Comparison of ENCODE assay signal across 26 cellular contexts in the genomic region with DNA sequence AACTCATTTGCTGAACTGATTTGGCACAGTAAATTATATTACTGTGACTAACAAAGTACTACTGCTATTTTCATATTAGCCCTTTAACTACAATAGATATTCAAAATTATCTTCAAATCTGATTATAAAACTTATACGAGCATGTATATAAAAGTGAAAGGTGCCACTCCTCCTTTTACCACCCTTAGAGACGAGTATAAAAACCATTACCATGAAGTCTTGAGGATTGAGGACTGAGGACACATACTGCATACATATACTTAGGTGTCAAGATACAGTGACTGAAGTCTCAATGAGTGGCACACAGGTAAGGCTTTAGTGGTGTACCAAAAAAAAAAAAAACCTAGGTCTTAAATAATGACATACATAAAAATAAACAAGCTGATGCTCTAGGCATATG.
"Had no signal": no experiment of that assay in that cellular context is flagged by ENCODE, and none has a peak within 500 bp of the region (broad histone marks: within the 10 kb centered on the region; RNA-seq: fewer than 3 reads in every experiment).

No MANE protein-coding gene starts in this region.

- H3K36me3 ChIP-seq: thoracic aorta, uterus, vagina had no signal

- H3K4me1 ChIP-seq: stomach, suprapubic skin, testis, thyroid gland, tibial artery, tibial nerve, transverse colon, upper lobe of left lung, upper lobe of right lung, uterus, vagina had no signal

- DNase-seq: stimulated activated CD4-positive, alpha-beta T cell treated with anti-CD3 and anti-CD28 coated beads, Interleukin-2, amount 100 ng/mL, for 48 hours; stimulated activated CD4-positive, alpha-beta T cell treated with anti-CD3 and anti-CD28 coated beads, Interleukin-4, amount 100 ng/mL, for 1 hour; stimulated activated CD4-positive, alpha-beta T cell treated with anti-CD3 and anti-CD28 coated beads, Interleukin-4, amount 100 ng/mL, for 24 hours; stimulated activated CD4-positive, alpha-beta T cell treated with anti-CD3 and anti-CD28 coated beads, Interleukin-4, amount 100 ng/mL, for 4 hours; stimulated activated CD8-positive, alpha-beta memory T cell treated with anti-CD3 and anti-CD28 coated beads, Interleukin-4, amount 100 ng/mL, for 48 hours; stimulated activated naive B cell treated with anti-CD40 and anti-IgM and Interleukin-4, amounts not matched to agents 10 μg/mL and 1 μg/mL and 100 μg/mL, for 72 hours; stimulated activated naive CD4-positive, alpha-beta T cell; stimulated activated naive CD4-positive, alpha-beta T cell treated with Interleukin-2 at 50 U/mL for 16 hours; stimulated activated naive CD8-positive, alpha-beta T cell treated with anti-CD3 and anti-CD28 coated beads, Interleukin-15, amount 100 ng/mL, for 72 hours; stimulated activated naive CD8-positive, alpha-beta T cell treated with anti-CD3 and anti-CD28 coated beads, Interleukin-15, Interleukin-2, amounts not matched to agents 100 U/mL and 50 U/mL, for 24 hours; stomach; substantia nigra; testis; thyroid gland; tibial artery; transverse colon; trophoblast cell; upper lobe of left lung; upper lobe of right lung; uterus had no signal

- H3K4me3 ChIP-seq: stomach, suprapubic skin, testis, thoracic aorta, thyroid gland, tibial artery, tibial nerve, transverse colon, upper lobe of left lung, upper lobe of right lung, uterus, vagina had no signal

- H3K9me3 ChIP-seq: stomach, suprapubic skin, testis, thoracic aorta, thyroid gland, tibial artery, tibial nerve, transverse colon, upper lobe of left lung, upper lobe of right lung, uterus, vagina had no signal

- ATAC-seq: stimulated activated effector memory CD8-positive, alpha-beta T cell treated with anti-CD3 and anti-CD28 coated beads, Interleukin-12 subunit alpha, Interleukin-12 subunit beta, amount 100 ng/mL, for 72 hours; stimulated activated memory B cell treated with anti-CD40 and anti-IgM and Interleukin-4, amounts not matched to agents 10 μg/mL and 1 μg/mL and 100 μg/mL, for 72 hours; stimulated activated naive B cell treated with anti-CD40 and anti-IgM and Interleukin-4, amounts not matched to agents 10 μg/mL and 1 μg/mL and 100 μg/mL, for 72 hours; stimulated activated naive CD8-positive, alpha-beta T cell treated with anti-CD3 and anti-CD28 coated beads, Interleukin-15, amount 100 ng/mL, for 72 hours; stimulated activated naive CD8-positive, alpha-beta T cell treated with anti-CD3 and anti-CD28 coated beads, Interleukin-15, Interleukin-2, amounts not matched to agents 100 U/mL and 50 U/mL, for 24 hours; upper lobe of right lung had no signal
